8 cellular contexts compared by ENCODE assay signal in the genomic region with DNA sequence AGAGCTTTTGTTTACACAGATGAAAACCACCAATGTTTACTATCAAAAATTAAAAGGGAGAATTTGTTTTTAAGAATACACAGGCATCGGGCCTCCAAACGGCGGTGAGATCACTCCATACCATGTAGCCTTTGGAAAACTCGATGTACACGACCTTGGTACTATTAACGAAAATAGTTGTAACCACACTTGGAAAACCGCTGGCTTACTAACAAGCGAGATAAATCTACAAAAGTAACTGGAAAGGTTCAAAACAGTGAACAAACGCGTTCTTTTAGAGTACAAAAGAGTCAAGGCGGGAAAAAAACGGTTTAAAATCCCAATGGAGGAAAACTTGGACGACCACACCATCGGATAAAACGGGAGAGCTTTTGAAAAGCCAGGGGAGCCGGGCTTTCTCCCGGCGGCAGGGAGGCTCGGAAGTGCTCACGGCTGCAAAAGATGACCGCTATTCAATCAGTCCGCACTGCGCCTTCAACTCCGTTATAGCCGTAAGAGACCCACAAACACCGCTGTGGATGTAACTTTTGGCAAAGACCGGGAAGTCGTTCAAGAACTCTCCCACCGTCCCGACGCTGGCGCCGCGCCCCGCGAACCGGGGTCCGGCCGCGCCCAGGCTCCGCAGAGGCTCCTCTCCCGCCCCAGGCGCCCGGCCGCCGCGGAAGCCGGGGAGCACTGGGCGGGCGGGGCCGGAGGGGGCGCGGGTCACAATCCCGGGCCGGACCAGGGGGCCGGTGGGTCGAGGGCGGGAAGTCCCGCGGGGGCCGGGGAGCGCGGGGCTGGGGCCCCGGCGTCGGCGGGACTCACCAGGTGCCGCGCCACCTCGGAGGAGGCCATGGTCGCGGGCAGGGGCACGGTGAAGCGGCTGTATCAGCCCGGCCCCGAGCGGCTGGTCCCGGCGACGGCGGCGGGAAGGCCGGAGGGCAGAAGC. TPM values are rescaled to one million over a fixed set of nuclear protein-coding genes. Genes with fewer than 3 reads are reported as not detected.
DNase-seq lines count a peak whose midpoint lies in the region; ATAC-seq, FAIRE-seq and TF ChIP-seq lines count a peak whose summit lies in the region.

No MANE protein-coding gene starts in this region.

- peaks cover 9 to 68% of the 10 kb centered on the region in 2 experiments for H3K79me2 ChIP-seq in H1 (ENCODE audit: control insufficient read depth in 1 of 2, insufficient read depth in 2 of 2, low read length in 2 of 2)

- peak overlapping the region; percentile 73 for H3K56ac ChIP-seq in H1 (replicated peaks; ENCODE audit: insufficient read length, low read depth, low read length)

- H3K27ac ChIP-seq in H1 (ENCODE audit: low read depth, low read length) (peak overlapping the region; percentile 72), testis (peak overlapping the region; percentile 90 to 99)

- H3K36me3 ChIP-seq in H1 (ENCODE audit: control insufficient read depth in 2 of 4, insufficient read depth in 4 of 4, low read length in 3 of 4) (no peaks in the 10 kb centered on the region), testis (ENCODE audit: low read depth, missing control alignments) (no peaks in the 10 kb centered on the region)

- no peaks in the 10 kb centered on the region for H3K9me3 Mint-ChIP-seq in activated CD8-positive, alpha-beta memory T cell treated with anti-CD3 and anti-CD28 coated beads, Interleukin-2, amount 10 ng/mL, durations not matched to agents 7 days and 5 days (ENCODE audit: low read depth)

- POLR2A ChIA-PET in H1 (lab: Charles Lee; ENCODE audit: partially characterized antibody): interaction anchor here (0.7 to 4.2 kb wide), 14 partner anchors 8 to 95 kb away, joined by 3 to 33 read pairs (median 4); no protein-coding TSS in a partner anchor

- H3K23ac ChIP-seq in H1 (ENCODE audit: insufficient read length): no peak overlapping the region

- TF ChIP-seq RAD21 in H1 (IDR thresholded peaks at IDR 0.05 in 1 of 2, conservative IDR thresholded peaks at IDR 0.05 in 1 of 2; ENCODE audit: low read depth in 2 of 2, low read length in 2 of 2): no peak

- H3K4me3 ChIP-seq in H1 (ENCODE audit: extremely low read depth in 1 of 4, insufficient read depth in 2 of 4, low read depth in 3 of 4, low read length in 4 of 4) (peak overlapping the region; percentile 82 to 97 (median 88)), testis (peak overlapping the region; percentile 80 to 92)

- peaks cover 8% of the 10 kb centered on the region for H3K36me3 Mint-ChIP-seq in activated CD8-positive, alpha-beta memory T cell treated with anti-CD3 and anti-CD28 coated beads, Interleukin-2, amount 10 ng/mL, durations not matched to agents 7 days and 5 days

- H3K9ac ChIP-seq in H1 (replicated peaks in 1 of 4; ENCODE audit: extremely low read depth in 1 of 4, low read depth in 3 of 4, low read length in 3 of 4): peak overlapping the region; percentile 77 to 93 (median 84)

- peaks cover 12% of the 10 kb centered on the region for H3K23me2 ChIP-seq in H1 (ENCODE audit: low read depth, low read length)

- no peaks in the 10 kb centered on the region for H3K9me3 ChIP-seq in H1 (ENCODE audit: insufficient read depth in 2 of 2, low read depth in 1 of 2, low read length in 1 of 2)
- no peaks in the 10 kb centered on the region for H3K9me3 ChIP-seq in testis

- no peak for FAIRE-seq in H1 (lab: Jason Lieb, UNC)

- H3K27ac Mint-ChIP-seq in activated CD8-positive, alpha-beta memory T cell treated with anti-CD3 and anti-CD28 coated beads, Interleukin-2, amount 10 ng/mL, durations not matched to agents 7 days and 5 days: peak overlapping the region; percentile 54

- no peak; a peak in 1 of 3 replicates for TF ChIP-seq POLR2A in H1 (IDR thresholded peaks at IDR 0.05; ENCODE audit: control extremely low read depth in 1 of 2, low read depth in 2 of 2, low read length in 2 of 2)
- no peak for TF ChIP-seq POLR2A in testis (IDR thresholded peaks at IDR 0.05)

- no peak overlapping the region for H4K91ac ChIP-seq in H1 (replicated peaks; ENCODE audit: insufficient read length, low read length)

- H2BK20ac ChIP-seq in H1 (ENCODE audit: low read length): no peak overlapping the region

- H4K5ac ChIP-seq in H1 (ENCODE audit: insufficient read length, low read depth, low read length): peak overlapping the region; percentile 67

- no peak for TF ChIP-seq EP300 in H1 (IDR thresholded peaks at IDR 0.05; ENCODE audit: borderline replicate concordance in 1 of 2, low read depth in 2 of 2, low read length in 2 of 2)

- peak overlapping the region; percentile 64 for H3K4me3 Mint-ChIP-seq in activated CD8-positive, alpha-beta memory T cell treated with anti-CD3 and anti-CD28 coated beads, Interleukin-2, amount 10 ng/mL, durations not matched to agents 7 days and 5 days

- H3K4me2 ChIP-seq in H1 (ENCODE audit: insufficient read depth in 1 of 2, low read depth in 2 of 2, low read length in 2 of 2): peak overlapping the region; percentile 68 to 74

- ATAC-seq in activated CD8-positive, alpha-beta memory T cell treated with anti-CD3 and anti-CD28 coated beads, Interleukin-2, amount 10 ng/mL, durations not matched to agents 7 days and 5 days: peak; percentile 5
- ATAC-seq in HG02798 (IDR thresholded peaks at IDR 0.05; ENCODE audit: poor library complexity, unreplicated experiment): peak; percentile 36
- no peak for ATAC-seq in GM18867 (IDR thresholded peaks at IDR 0.05; ENCODE audit: unreplicated experiment)

- H3K14ac ChIP-seq in H1 (ENCODE audit: insufficient read length): no peak overlapping the region

- H3K18ac ChIP-seq in H1 (ENCODE audit: extremely low read depth, low read length): peak overlapping the region; percentile 71; the same call in 1 of the 2 replicates

- TF ChIP-seq CTCF in H1 (IDR thresholded peaks at IDR 0.05; ENCODE audit: control extremely low read depth in 1 of 3, insufficient read depth in 1 of 3, low read depth in 1 of 3, low read length in 3 of 3) (no peak), testis (IDR thresholded peaks at IDR 0.05) (no peak)

- peak overlapping the region; percentile 20; the same call in 1 of the 2 replicates for H2AFZ ChIP-seq in H1 (ENCODE audit: low read length)

- H2BK12ac ChIP-seq in H1 (ENCODE audit: low read depth, low read length): no peak overlapping the region

- H2BK15ac ChIP-seq in H1 (ENCODE audit: low read length): no peak overlapping the region

- peaks cover 0 to 17% (median 9%) of the 10 kb centered on the region in 4 experiments; a peak in 5 of 7 replicates for H3K4me1 ChIP-seq in H1 (replicated peaks in 1 of 4; ENCODE audit: control insufficient read depth in 3 of 4, insufficient read depth in 4 of 4, low read length in 3 of 4)
- H3K4me1 ChIP-seq in testis: peaks cover 20% of the 10 kb centered on the region

- peaks cover 0 to 17% (median 11%) of the 10 kb centered on the region in 4 experiments; a peak in 5 of 7 replicates for H3K27me3 ChIP-seq in H1 (replicated peaks in 1 of 4; ENCODE audit: control insufficient read depth in 3 of 4, extremely low read depth in 1 of 4, insufficient read depth in 3 of 4, low read length in 3 of 4)
- no peaks in the 10 kb centered on the region for H3K27me3 ChIP-seq in testis

- H3K4me1 Mint-ChIP-seq in activated CD8-positive, alpha-beta memory T cell treated with anti-CD3 and anti-CD28 coated beads, Interleukin-2, amount 10 ng/mL, durations not matched to agents 7 days and 5 days: peaks cover 7% of the 10 kb centered on the region

- peak overlapping the region; percentile 50; the same call in 1 of the 2 replicates for H2BK5ac ChIP-seq in H1 (ENCODE audit: low read depth, low read length)

- H2AK5ac ChIP-seq in H1 (ENCODE audit: low read depth, low read length): no peak overlapping the region

- H3K27me3 Mint-ChIP-seq in activated CD8-positive, alpha-beta memory T cell treated with anti-CD3 and anti-CD28 coated beads, Interleukin-2, amount 10 ng/mL, durations not matched to agents 7 days and 5 days: peaks cover 74% of the 10 kb centered on the region

- peaks cover 0 to 9% of the 10 kb centered on the region in 2 experiments for H4K20me1 ChIP-seq in H1 (replicated peaks in 1 of 2; ENCODE audit: control insufficient read depth in 1 of 2, insufficient read depth in 2 of 2, low read length in 2 of 2)

- peak overlapping the region; percentile 28; the same call in 1 of the 2 replicates for H4K8ac ChIP-seq in H1 (ENCODE audit: extremely low read depth, insufficient read depth, low read length)

- no peak for DNase-seq in activated CD8-positive, alpha-beta memory T cell treated with anti-CD3 and anti-CD28 coated beads, Interleukin-2, amount 10 ng/mL, durations not matched to agents 7 days and 5 days
- DNase-seq in activated CD8-positive, alpha-beta memory T cell treated with anti-CD3 and anti-CD28 coated beads for 24 hours: no peak
- DNase-seq in RPMI7951 (ENCODE audit: low read depth): peak; percentile 74
- no peak for DNase-seq in H1 (ENCODE audit: low read depth in 1 of 2, low spot score in 2 of 2)
- peak; percentile 69 to 70 for DNase-seq in lung microvascular endothelial cell (ENCODE audit: low read depth in 2 of 2)
- peak; percentile 56 for DNase-seq in testis

- WGBS in H1 (ENCODE audit: extremely low coverage in 1 of 2, insufficient coverage in 1 of 2, insufficient read length in 1 of 2, insufficient replicate concordance in 2 of 2, low coverage in 1 of 2, low lambda C conversion rate in 2 of 2, missing lambda C conversion rate in 1 of 2), 2 experiments: 2% methylated on average over 37 of the region's 83 CpGs; no CpG with 5 or more reads in 1 of the 2 experiments
- 1% methylated on average over 28 to 59 of the region's 83 CpGs for WGBS in testis, 2 donors

- intact Hi-C loops in testis (cut with DNase I; ENCODE audit: low total_unique reads): no loop called here

- peak overlapping the region; percentile 13 for H3K4ac ChIP-seq in H1 (replicated peaks; ENCODE audit: insufficient read length, low read depth, low read length)

- CTCF ChIA-PET in activated CD8-positive, alpha-beta memory T cell treated with anti-CD3 and anti-CD28 coated beads, Interleukin-2, amount 10 ng/mL, durations not matched to agents 7 days and 5 days (lab: Charles Lee): no interaction called here
- CTCF ChIA-PET in H1 (lab: Charles Lee; ENCODE audit: partially characterized antibody): interaction anchor here (0.6 to 2.8 kb wide), 4 partner anchors 11 to 66 kb away, joined by 3 to 17 read pairs (median 4); no protein-coding TSS in a partner anchor

- peaks cover 2% of the 10 kb centered on the region; the same call in 1 of the 2 replicates for H3K79me1 ChIP-seq in H1 (ENCODE audit: low read depth, low read length)

- H2BK120ac ChIP-seq in H1 (replicated peaks; ENCODE audit: low read depth, low read length): no peak overlapping the region

RNA-seq across cellular contexts. Expression of gene SEPTIN10, which starts 0.5 kb away (rescaled TPM):
- total RNA-seq in activated CD8-positive, alpha-beta memory T cell treated with anti-CD3 and anti-CD28 coated beads, Interleukin-2, amount 10 ng/mL, durations not matched to agents 7 days and 5 days: under 1 TPM in 1 of 2 experiments, not detected in 1; 0.54 TPM
- total RNA-seq in RPMI7951 (2014; rRNA removed; shearing (Covaris generic)): 107 and 124 TPM in 2 replicates
- total RNA-seq in H1 (2021; fragmentation: NEBNext Ultra II Directional; extraction: Animal tissue kit (Norgen Biotek cat#: 25700)): 93.6 and 101 TPM in 2 replicates
- 15.3 and 23.7 TPM in 2 replicates for polyA plus RNA-seq in H1 (2011; rRNA removed)
- polyA plus RNA-seq in H1 (2011; cell fraction: cytosol; rRNA removed): 31.5 TPM
- polyA plus RNA-seq in H1 (2011; cell fraction: nucleus; rRNA removed): 28.8 TPM
- 40.5 to 62.2 TPM (median 55.7 TPM) in 4 replicates for polyA plus RNA-seq in H1 (2012, experiment 1 of 2)
- polyA plus RNA-seq in H1 (2012, experiment 2 of 2): 5.6 TPM
- 64.6 TPM for polyA plus RNA-seq in H1 (2013, experiment 1 of 2)
- 62.1 TPM for polyA plus RNA-seq in H1 (2013, experiment 2 of 2)
- 44.8 and 77.0 TPM in 2 replicates for polyA minus RNA-seq in H1 (2011; rRNA and poly(A)+ RNA removed)
- 61.8 TPM for polyA minus RNA-seq in H1 (2011; cell fraction: cytosol; rRNA and poly(A)+ RNA removed)
- 105 TPM for polyA minus RNA-seq in H1 (2011; cell fraction: nucleus; rRNA and poly(A)+ RNA removed)
- 63.9 and 115 TPM in 2 replicates for total RNA-seq in lung microvascular endothelial cell
- 100 to 1,000 TPM; 118 to 151 TPM for total RNA-seq in testis
- polyA plus RNA-seq in testis (ENCODE audit: insufficient read depth, low read depth, low replicate concordance): 130 TPM

RNA-seq across cellular contexts. Expression of gene SOWAHC, which starts 0.9 kb away (rescaled TPM):
- total RNA-seq in activated CD8-positive, alpha-beta memory T cell treated with anti-CD3 and anti-CD28 coated beads, Interleukin-2, amount 10 ng/mL, durations not matched to agents 7 days and 5 days: under 1 TPM in 1 of 2 experiments, not detected in 1; 0.09 TPM
- 6.8 and 7.2 TPM in 2 replicates for total RNA-seq in RPMI7951 (2014; rRNA removed; shearing (Covaris generic))
- 16.8 and 17.8 TPM in 2 replicates for total RNA-seq in H1 (2021; fragmentation: NEBNext Ultra II Directional; extraction: Animal tissue kit (Norgen Biotek cat#: 25700))
- polyA plus RNA-seq in H1 (2011; rRNA removed): 3.1 and 3.4 TPM in 2 replicates
- 4.8 TPM for polyA plus RNA-seq in H1 (2011; cell fraction: cytosol; rRNA removed)
- 4.1 TPM for polyA plus RNA-seq in H1 (2011; cell fraction: nucleus; rRNA removed)
- 3.9 to 5.6 TPM (median 5.0 TPM) in 4 replicates for polyA plus RNA-seq in H1 (2012, experiment 1 of 2)
- polyA plus RNA-seq in H1 (2012, experiment 2 of 2): 1.8 TPM
- 11.9 TPM for polyA plus RNA-seq in H1 (2013, experiment 1 of 2)
- polyA plus RNA-seq in H1 (2013, experiment 2 of 2): 11.0 TPM
- polyA minus RNA-seq in H1 (2011; rRNA and poly(A)+ RNA removed): 3.2 and 4.2 TPM in 2 replicates
- 7.4 TPM for polyA minus RNA-seq in H1 (2011; cell fraction: cytosol; rRNA and poly(A)+ RNA removed)
- polyA minus RNA-seq in H1 (2011; cell fraction: nucleus; rRNA and poly(A)+ RNA removed): 11.6 TPM
- 4.6 and 11.5 TPM in 2 replicates for total RNA-seq in lung microvascular endothelial cell
- total RNA-seq in testis: 10 to 100 TPM; 28.0 to 30.1 TPM
- polyA plus RNA-seq in testis (ENCODE audit: insufficient read depth, low read depth, low replicate concordance): 13.3 TPM

Comparison
In these comparisons a context has a peak if more than half of its experiments do, and no peak if none do; other contexts are left out.
1. DNase-seq: peak in RPMI7951 (single experiment), lung microvascular endothelial cell (2 of 2) and testis (single experiment); none in activated CD8-positive, alpha-beta memory T cell treated with anti-CD3 and anti-CD28 coated beads, Interleukin-2, amount 10 ng/mL, durations not matched to agents 7 days and 5 days (single experiment), activated CD8-positive, alpha-beta memory T cell treated with anti-CD3 and anti-CD28 coated beads for 24 hours (single experiment) and H1 (0 of 2).
2. RNA of gene SEPTIN10, which starts 0.5 kb away (total RNA-seq): 118 to 151 TPM in testis, 107 to 124 TPM in RPMI7951, 63.9 to 115 TPM in lung microvascular endothelial cell and 93.6 to 101 TPM in H1; 0.54 TPM in activated CD8-positive, alpha-beta memory T cell treated with anti-CD3 and anti-CD28 coated beads, Interleukin-2, amount 10 ng/mL, durations not matched to agents 7 days and 5 days; every median in the first group is over 10 times any median in the second.